In the genomic region with DNA sequence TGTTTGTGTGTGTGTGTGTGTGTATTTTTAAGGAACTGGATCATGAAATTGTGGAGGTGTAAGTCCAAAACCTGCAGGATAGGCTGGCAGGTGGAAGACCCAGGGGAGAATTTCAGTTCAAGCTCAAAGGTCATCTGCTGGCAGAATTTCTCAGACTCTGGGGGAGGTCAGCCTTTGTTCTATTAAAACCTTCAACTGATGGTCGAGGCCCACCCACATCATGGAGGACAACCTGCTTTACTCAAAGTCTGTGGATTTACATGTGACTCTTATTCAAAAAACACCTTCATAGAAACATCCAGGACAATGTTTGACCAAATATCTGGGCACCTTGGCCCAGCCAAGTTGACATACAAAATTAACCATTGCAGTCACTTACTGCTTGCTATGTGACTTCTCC, we compare ENCODE assay signal across 29 cellular contexts.
"Had no signal": no experiment of that assay in that cellular context is flagged by ENCODE, and none has a peak within 500 bp of the region (broad histone marks: within the 10 kb centered on the region; RNA-seq: fewer than 3 reads in every experiment).

No MANE protein-coding gene starts in this region.

- H3K27ac Mint-ChIP-seq: naive thymus-derived CD4-positive, alpha-beta T cell; natural killer cell; neural progenitor cell; progenitor cell of endocrine pancreas; stimulated activated memory B cell treated with anti-CD40 and anti-IgM and Interleukin-4, amounts not matched to agents 10 μg/mL and 1 μg/mL and 100 μg/mL, for 72 hours; stimulated activated naive CD8-positive, alpha-beta T cell treated with anti-CD3 and anti-CD28 coated beads, Interleukin-15, Interleukin-2, amounts not matched to agents 100 ng/mL and 50 ng/mL, for 24 hours had no signal

- H3K36me3 Mint-ChIP-seq: naive thymus-derived CD4-positive, alpha-beta T cell; natural killer cell; neural progenitor cell; stimulated activated memory B cell treated with anti-CD40 and anti-IgM and Interleukin-4, amounts not matched to agents 10 μg/mL and 1 μg/mL and 100 μg/mL, for 72 hours had no signal

- H3K4me3 Mint-ChIP-seq: naive thymus-derived CD4-positive, alpha-beta T cell; natural killer cell; nephron; neural progenitor cell; stimulated activated memory B cell treated with anti-CD40 and anti-IgM and Interleukin-4, amounts not matched to agents 10 μg/mL and 1 μg/mL and 100 μg/mL, for 72 hours; stimulated activated naive CD8-positive, alpha-beta T cell treated with anti-CD3 and anti-CD28 coated beads, Interleukin-15, Interleukin-2, amounts not matched to agents 100 ng/mL and 50 ng/mL, for 24 hours had no signal

- H3K9me3 Mint-ChIP-seq: natural killer cell; stimulated activated naive CD8-positive, alpha-beta T cell treated with anti-CD3 and anti-CD28 coated beads, Interleukin-15, Interleukin-2, amounts not matched to agents 100 ng/mL and 50 ng/mL, for 24 hours had no signal

- DNase-seq: naive thymus-derived CD4-positive, alpha-beta T cell; natural killer cell; occipital lobe; ovary; posterior cingulate gyrus; psoas muscle; right cardiac atrium; right lobe of liver; sigmoid colon; small intestine; stimulated activated CD4-positive, alpha-beta T cell treated with anti-CD3 and anti-CD28 coated beads, Interleukin-15, amount 100 ng/mL, for 24 hours; stimulated activated CD4-positive, alpha-beta T cell treated with anti-CD3 and anti-CD28 coated beads, Interleukin-2, amount 100 ng/mL, for 24 hours; stimulated activated CD4-positive, alpha-beta T cell treated with anti-CD3 and anti-CD28 coated beads, Interleukin-2, amount 100 ng/mL, for 48 hours; stimulated activated CD4-positive, alpha-beta T cell treated with anti-CD3 and anti-CD28 coated beads, Interleukin-4, amount 100 ng/mL, for 4 hours; stimulated activated CD8-positive, alpha-beta memory T cell treated with anti-CD3 and anti-CD28 coated beads, Interleukin-4, amount 100 ng/mL, for 48 hours; stimulated activated naive CD4-positive, alpha-beta T cell; stomach; thyroid gland; trophoblast cell; upper lobe of right lung; uterus had no signal

- H3K27ac ChIP-seq: neural progenitor cell, ovary, parathyroid adenoma, psoas muscle, right lobe of liver, sigmoid colon, stomach, thoracic aorta, thyroid gland, tibial nerve, upper lobe of right lung, uterus had no signal

- H3K4me1 Mint-ChIP-seq: naive thymus-derived CD4-positive, alpha-beta T cell; natural killer cell; stimulated activated memory B cell treated with anti-CD40 and anti-IgM and Interleukin-4, amounts not matched to agents 10 μg/mL and 1 μg/mL and 100 μg/mL, for 72 hours had no signal
